ENCODE assay signal across 24 cellular contexts in the genomic region with DNA sequence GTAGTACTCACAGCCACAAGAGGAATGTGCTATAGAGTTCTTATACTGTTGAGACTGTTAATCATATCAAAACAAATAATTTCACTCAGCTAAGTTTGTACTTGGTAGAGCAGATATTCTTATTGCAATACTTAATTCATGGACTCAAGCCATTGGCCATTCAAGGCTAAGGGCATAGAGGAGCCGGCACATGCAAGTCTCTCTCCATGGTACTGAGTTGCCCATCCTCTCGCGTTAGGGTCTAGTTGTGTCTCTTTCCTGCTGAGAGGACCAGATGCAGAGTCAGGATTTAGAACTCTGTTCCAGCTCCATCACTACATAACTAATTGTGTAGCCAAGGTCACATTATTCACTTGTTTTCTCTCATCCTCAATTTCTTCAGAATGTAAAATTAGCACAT. TPM values are rescaled to one million over a fixed set of nuclear protein-coding genes. Genes with fewer than 3 reads are reported as not detected.
DNase-seq lines count a peak whose midpoint lies in the region; ATAC-seq, FAIRE-seq and TF ChIP-seq lines count a peak whose summit lies in the region.
"Had no signal": no experiment of that assay in that cellular context is flagged by ENCODE, and none has a peak within 500 bp of the region (broad histone marks: within the 10 kb centered on the region; RNA-seq: fewer than 3 reads in every experiment).

No MANE protein-coding gene starts in this region.

- no peak for TF ChIP-seq RAD21 in GM12878 (IDR thresholded peaks at IDR 0.05; ENCODE audit: insufficient read depth, low read depth, low read length)
- TF ChIP-seq RAD21 in liver (IDR thresholded peaks at IDR 0.05): no peak

- RAD21 ChIA-PET in GM12878 (lab: Charles Lee; ENCODE audit: unreplicated experiment): no interaction called here

- TF ChIP-seq EP300 in GM12878 (IDR thresholded peaks at IDR 0.05; ENCODE audit: borderline replicate concordance in 1 of 2, control insufficient read depth in 1 of 2, low read depth in 2 of 2, low read length in 2 of 2): no peak

- SMC1A ChIA-PET in GM12878 (lab: Charles Lee; ENCODE audit: uncharacterized antibody, unreplicated experiment): no interaction called here

- intact Hi-C loops in GM12878 (cut with micrococcal nuclease; ENCODE audit: unreplicated experiment): no loop called here

- FAIRE-seq in GM12878 (lab: Jason Lieb, UNC): no peak
- FAIRE-seq: TTC549 had no signal

- no peaks in the 10 kb centered on the region for H3K79me2 ChIP-seq in GM12878 (ENCODE audit: control insufficient read depth, insufficient read depth, low read length)

- H3K9me3 ChIP-seq in GM12878 (replicated peaks; ENCODE audit: control insufficient read depth, insufficient read depth, low read length): no peaks in the 10 kb centered on the region
- peaks cover 0 to 11% (median 5%) of the 10 kb centered on the region in 4 donors for H3K9me3 ChIP-seq in liver (ENCODE audit: control insufficient read depth in 4 of 4, low read length in 3 of 4)
- H3K9me3 ChIP-seq: Caco-2, lower lobe of right lung had no signal

- TF ChIP-seq CTCF in GM12878 (IDR thresholded peaks at IDR 0.05 in 2 of 3, conservative IDR thresholded peaks at IDR 0.05 in 1 of 3; ENCODE audit: control insufficient read depth in 2 of 3, extremely low read depth in 1 of 3, insufficient read depth in 1 of 3, low read depth in 3 of 3, low read length in 3 of 3) (no peak), liver (IDR thresholded peaks at IDR 0.05; ENCODE audit: low read depth, low read length, missing input control) (no peak)

- no peaks in the 10 kb centered on the region for H4K20me1 ChIP-seq in GM12878 (ENCODE audit: control insufficient read depth, insufficient read depth)

- no peak overlapping the region for H3K4me3 ChIP-seq in GM12878
- H3K4me3 ChIP-seq in liver (ENCODE audit: low read depth in 1 of 3, low read length in 3 of 3): no peak overlapping the region
- H3K4me3 ChIP-seq: esophagus muscularis mucosa, lower lobe of right lung, sigmoid colon had no signal

- no peaks in the 10 kb centered on the region for H3K4me1 ChIP-seq in GM12878 (ENCODE audit: control insufficient read depth, insufficient read depth, low read length)
- H3K4me1 ChIP-seq in liver (ENCODE audit: control insufficient read depth in 4 of 4, insufficient read depth in 4 of 4, low read length in 3 of 4): no peaks in the 10 kb centered on the region
- H3K4me1 ChIP-seq: Caco-2, lower lobe of right lung, sigmoid colon had no signal

- in situ Hi-C loops in GM12878 (cut with MboI): no loop called here

- DNase-seq in EH (ENCODE audit: low read depth) (peak; percentile 34), M059J (ENCODE audit: low read depth) (peak; percentile 3), GM12878 (ENCODE audit: low read depth, low spot score) (no peak), C1 segment of cervical spinal cord (lab: John Stamatoyannopoulos, UW) (no peak), OCI-M1 (lab: John Stamatoyannopoulos, UW) (no peak)
- DNase-seq in central memory CD4-positive, alpha-beta T cell: no peak
- no peak for DNase-seq in activated CD4-positive, CD25-positive, alpha-beta regulatory T cell treated with anti-CD3 and anti-CD28 coated beads, Interleukin-2, amount 50 U/mL, for 72 hours
- DNase-seq: activated CD8-positive, alpha-beta memory T cell treated with anti-CD3 and anti-CD28 coated beads, Interleukin-2, amount 50 U/mL, for 48 hours; activated effector memory CD4-positive, alpha-beta T cell treated with anti-CD3 and anti-CD28 coated beads, Interleukin-2, amount 50 U/mL, for 16 hours; glutamatergic neuron; immature natural killer cell; lower lobe of right lung; NCI-H1694; NCI-H2227 treated with DMSO at 0.1 percent for 48 hours; NCI-H774; sigmoid colon; stimulated activated CD4-positive, alpha-beta T cell treated with anti-CD3 and anti-CD28 coated beads, Interleukin-2, amount 100 ng/mL, for 24 hours; stimulated activated naive CD8-positive, alpha-beta T cell treated with anti-CD3 and anti-CD28 coated beads, Interleukin-15, Interleukin-2, amounts not matched to agents 100 U/mL and 50 U/mL, for 24 hours had no signal

- no peak overlapping the region for H3K27ac ChIP-seq in GM12878 (ENCODE audit: control insufficient read depth, insufficient read depth)
- H3K27ac ChIP-seq in liver (ENCODE audit: low read depth in 1 of 2, low read length in 2 of 2): no peak overlapping the region
- H3K27ac ChIP-seq: esophagus muscularis mucosa, lower lobe of right lung, sigmoid colon had no signal

- H3K27me3 ChIP-seq in GM12878 (replicated peaks in 1 of 2; ENCODE audit: control insufficient read depth in 2 of 2, insufficient read depth in 2 of 2, low read length in 1 of 2): no peaks in the 10 kb centered on the region; a peak in 1 of 4 replicates
- peaks cover 0 to 9% (median under 1%) of the 10 kb centered on the region in 4 donors for H3K27me3 ChIP-seq in liver (ENCODE audit: control insufficient read depth in 4 of 4, insufficient read depth in 4 of 4, low read length in 3 of 4)

- WGBS in GM12878 (ENCODE audit: insufficient coverage, insufficient replicate concordance, low lambda C conversion rate, missing lambda C conversion rate): 0% methylated on average over 3 of the region's 3 CpGs
- 6% methylated on average over 3 of the region's 3 CpGs for WGBS in liver

- CTCF ChIA-PET in GM12878 (lab: Yijun Ruan, JAX): interaction anchor here (1.1 kb wide), 1 partner anchor 179 kb away, joined by 3 read pairs; no protein-coding TSS in a partner anchor

- no peak for TF ChIP-seq POLR2A in GM12878 (IDR thresholded peaks at IDR 0.05; ENCODE audit: low read depth, low read length)

- POLR2A ChIA-PET in GM12878 (lab: Charles Lee): no interaction called here

- no peak overlapping the region for H2AFZ ChIP-seq in GM12878 (ENCODE audit: control insufficient read depth, low read depth, low read length)

- ATAC-seq in GM12878: no peak
- ATAC-seq: lower lobe of right lung; Panc1; stimulated activated naive CD8-positive, alpha-beta T cell treated with anti-CD3 and anti-CD28 coated beads, Interleukin-15, Interleukin-2, amounts not matched to agents 100 U/mL and 50 U/mL, for 24 hours had no signal

- BruUV-seq in GM12878 (replicated peaks; lab: Mats Ljungman, UMichigan): no TSS peak

- H3K9ac ChIP-seq in GM12878 (ENCODE audit: control insufficient read depth, insufficient read depth, low read length): no peak overlapping the region
- no peak overlapping the region for H3K9ac ChIP-seq in liver (ENCODE audit: low read depth in 1 of 2, low read length in 2 of 2)

- H3K36me3 ChIP-seq in GM12878 (ENCODE audit: control insufficient read depth in 2 of 2, insufficient read depth in 2 of 2, low read length in 1 of 2) (no peaks in the 10 kb centered on the region), liver (ENCODE audit: control insufficient read depth in 4 of 4, insufficient read depth in 3 of 4, low read depth in 1 of 4, low read length in 3 of 4) (no peaks in the 10 kb centered on the region)
- H3K36me3 ChIP-seq: esophagus muscularis mucosa, lower lobe of right lung, sigmoid colon had no signal

- H3K4me2 ChIP-seq in GM12878 (ENCODE audit: control insufficient read depth, insufficient read depth): no peak overlapping the region

TF ChIP-seq in GM12878, 131 proteins besides CTCF, POLR2A, EP300 and RAD21 (continues in another document):
- TF ChIP-seq, protein P1, sequence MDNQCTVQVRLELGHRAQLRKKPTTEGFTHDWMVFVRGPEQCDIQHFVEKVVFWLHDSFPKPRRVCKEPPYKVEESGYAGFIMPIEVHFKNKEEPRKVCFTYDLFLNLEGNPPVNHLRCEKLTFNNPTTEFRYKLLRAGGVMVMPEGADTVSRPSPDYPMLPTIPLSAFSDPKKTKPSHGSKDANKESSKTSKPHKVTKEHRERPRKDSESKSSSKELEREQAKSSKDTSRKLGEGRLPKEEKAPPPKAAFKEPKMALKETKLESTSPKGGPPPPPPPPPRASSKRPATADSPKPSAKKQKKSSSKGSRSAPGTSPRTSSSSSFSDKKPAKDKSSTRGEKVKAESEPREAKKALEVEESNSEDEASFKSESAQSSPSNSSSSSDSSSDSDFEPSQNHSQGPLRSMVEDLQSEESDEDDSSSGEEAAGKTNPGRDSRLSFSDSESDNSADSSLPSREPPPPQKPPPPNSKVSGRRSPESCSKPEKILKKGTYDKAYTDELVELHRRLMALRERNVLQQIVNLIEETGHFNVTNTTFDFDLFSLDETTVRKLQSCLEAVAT (IDR thresholded peaks at IDR 0.05): no peak
- TF ChIP-seq LARP7 (IDR thresholded peaks at IDR 0.05): no peak

RNA-seq across cellular contexts. Expression of a gene that starts 14.4 kb away (rescaled TPM):
- total RNA-seq in M059J (2014; rRNA removed; shearing (Covaris generic)): not detected in 2 replicates
- total RNA-seq in GM12878 (2013; cell fraction: nucleolus; rRNA removed): not detected in 2 replicates
- not detected in 2 replicates for total RNA-seq in GM12878 (2014; rRNA removed)
- total RNA-seq in GM12878 (2014; rRNA removed; fragmentation: Illumina TruSeq; extraction: Trizol): not detected in 2 replicates
- total RNA-seq in GM12878 (2021): not detected in 2 replicates
- not detected for polyA plus RNA-seq in GM12878 (2011; ENCODE audit: low read depth)
- not detected in 2 replicates for polyA plus RNA-seq in GM12878 (2011; rRNA removed)
- polyA plus RNA-seq in GM12878 (2011; cell fraction: cytosol; rRNA removed): not detected in 2 replicates
- not detected in 2 replicates for polyA plus RNA-seq in GM12878 (2011; cell fraction: nucleus; rRNA removed)
- polyA plus RNA-seq in GM12878 (2012): not detected in 2 replicates
- polyA plus RNA-seq in GM12878 (2014; fragmentation: Illumina TruSeq; extraction: Trizol): not detected in 2 replicates
- polyA plus RNA-seq in GM12878 (2014; fragmentation: Nextera tagmentation; extraction: Ambion mirVana): under 1 TPM in 1 of 2 experiments, not detected in 1; 0.02 TPM
- polyA plus RNA-seq in GM12878 (2014; rRNA removed): not detected in 2 replicates
- polyA plus RNA-seq in GM12878 (2016; fragmentation: Nextera tagmentation; extraction: Ambion mirVana): not detected
- not detected in 2 replicates for polyA minus RNA-seq in GM12878 (2011; rRNA and poly(A)+ RNA removed)
- polyA minus RNA-seq in GM12878 (2011; cell fraction: cytosol; rRNA and poly(A)+ RNA removed): not detected in 2 replicates
- polyA minus RNA-seq in GM12878 (2011; cell fraction: nucleus; rRNA and poly(A)+ RNA removed): not detected in 2 replicates
- total RNA-seq in liver: under 1 TPM in 1 of 2 donors, not detected in 1; 0.14 TPM
- not detected for polyA plus RNA-seq in liver
- total RNA-seq: Caco-2, HT-29, lower lobe of right lung, sigmoid colon had no signal
- polyA plus RNA-seq: immature natural killer cell had no signal

Comparison
In these comparisons a context has a peak if more than half of its experiments do, and no peak if none do; other contexts are left out.
1. DNase-seq: peak in EH (single experiment) and M059J (single experiment); none in GM12878 (single experiment), central memory CD4-positive, alpha-beta T cell (single experiment), activated CD4-positive, CD25-positive, alpha-beta regulatory T cell treated with anti-CD3 and anti-CD28 coated beads, Interleukin-2, amount 50 U/mL, for 72 hours (single experiment), C1 segment of cervical spinal cord (0 of 14) and OCI-M1 (single experiment).